ENCODE assay signal across 33 cellular contexts in genomic region chr3:173380681-173381080, GRCh38.
"Had no signal": no experiment of that assay in that cellular context is flagged by ENCODE, and none has a peak within 500 bp of the region (broad histone marks: within the 10 kb centered on the region; RNA-seq: fewer than 3 reads in every experiment).

No MANE protein-coding gene starts in this region.

- H3K9ac ChIP-seq: KMS-11 had no signal

- H3K9me3 ChIP-seq: MG63 had no signal

- H3K36me3 ChIP-seq: MG63 had no signal

- H3K4me3 ChIP-seq: MG63 had no signal

- H3K4me2 ChIP-seq: KMS-11 had no signal

- H3K27me3 ChIP-seq: MG63 had no signal

- H3K27ac ChIP-seq: KMS-11 had no signal

- DNase-seq: Karpas-422, Kasumi-1, MG63, MM.1S, MV-4-11, NCI-H1048, NCI-H1092, NCI-H1092 treated with DMSO at 0.1 percent for 48 hours, NCI-H1105, NCI-H1105 treated with DMSO at 0.1 percent for 48 hours, NCI-H1417 treated with DMSO at 0.1 percent for 48 hours, NCI-H1436, NCI-H1436 treated with DMSO at 0.1 percent for 48 hours, NCI-H146, NCI-H1694, NCI-H1694 treated with DMSO at 0.1 percent for 48 hours, NCI-H187, NCI-H187 treated with DMSO at 0.1 percent for 48 hours, NCI-H2029, NCI-H2029 treated with DMSO at 0.1 percent for 48 hours, NCI-H2081, NCI-H2081 treated with DMSO at 0.1 percent for 48 hours, NCI-H2107, NCI-H2171, NCI-H2171 treated with DMSO at 0.1 percent for 48 hours, NCI-H2227 treated with DMSO at 0.1 percent for 48 hours, NCI-H226, NCI-H345, NCI-H446, NCI-H446 treated with DMSO at 0.1 percent for 48 hours, NCI-H510A, NCI-H510A treated with DMSO at 0.1 percent for 48 hours had no signal
